8 cellular contexts compared by ENCODE assay signal in genomic region chr7:143900230-143900766, GRCh38. TPM values are rescaled to one million over a fixed set of nuclear protein-coding genes. Genes with fewer than 3 reads are reported as not detected.
A peak's percentile ranks its signal among the peaks of the same experiment; 100 is the strongest.
DNase-seq lines count a peak whose midpoint lies in the region; ATAC-seq and TF ChIP-seq lines count a peak whose summit lies in the region.

No MANE protein-coding gene starts in this region.

- H3K4me3 Mint-ChIP-seq in CD4-positive, CD25-positive, alpha-beta regulatory T cell = peak overlapping the region; percentile 91 to 97 (median 95)
- H3K4me3 Mint-ChIP-seq in chondrocyte (ENCODE audit: unreplicated experiment) = peak overlapping the region; percentile 95
- peak overlapping the region; percentile 91 to 98 (median 96) for H3K4me3 Mint-ChIP-seq in naive thymus-derived CD4-positive, alpha-beta T cell
- H3K4me3 Mint-ChIP-seq in CD14-positive monocyte = no peak overlapping the region

- intact Hi-C loops in naive thymus-derived CD4-positive, alpha-beta T cell (cut with micrococcal nuclease) = loop anchor here in 1 of 2 donors (1.0 kb wide), 1 partner anchor 8 kb away; no protein-coding TSS in a partner anchor
- intact Hi-C loops in CD14-positive monocyte (cut with micrococcal nuclease) = loop anchor here in 1 of 2 donors (10.0 kb wide), 1 partner anchor 55 kb away; no protein-coding TSS in a partner anchor

- H3K4me3 ChIP-seq in CD4-positive, CD25-positive, alpha-beta regulatory T cell (ENCODE audit: low read depth, low read length) = no peak overlapping the region
- H3K4me3 ChIP-seq in MG63 = peak overlapping the region; percentile 80
- no peak overlapping the region for H3K4me3 ChIP-seq in naive thymus-derived CD4-positive, alpha-beta T cell (ENCODE audit: low read length)

- no peaks in the 10 kb centered on the region for H3K36me3 Mint-ChIP-seq in CD4-positive, CD25-positive, alpha-beta regulatory T cell
- H3K36me3 Mint-ChIP-seq in chondrocyte (ENCODE audit: low read depth) = no peaks in the 10 kb centered on the region
- peaks cover 0 to 3% (median 0%) of the 10 kb centered on the region in 5 donors for H3K36me3 Mint-ChIP-seq in naive thymus-derived CD4-positive, alpha-beta T cell
- H3K36me3 Mint-ChIP-seq in CD14-positive monocyte = no peaks in the 10 kb centered on the region

- H3K9me3 ChIP-seq in CD4-positive, CD25-positive, alpha-beta regulatory T cell (ENCODE audit: control insufficient read depth in 2 of 2, low read length in 2 of 2) = no peaks in the 10 kb centered on the region
- H3K9me3 ChIP-seq in MG63 = peaks cover 8% of the 10 kb centered on the region; the same call in 1 of the 2 replicates
- no peaks in the 10 kb centered on the region for H3K9me3 ChIP-seq in naive thymus-derived CD4-positive, alpha-beta T cell (ENCODE audit: control insufficient read depth in 2 of 3, low read length in 3 of 3)

- peak overlapping the region; percentile 16 for H3K27ac ChIP-seq in CD4-positive, CD25-positive, alpha-beta regulatory T cell (ENCODE audit: insufficient read depth, low read length, poor library complexity, severe bottlenecking)
- H3K27ac ChIP-seq in naive thymus-derived CD4-positive, alpha-beta T cell (ENCODE audit: low read depth, low read length) = no peak overlapping the region

- TF ChIP-seq CTCF in chondrocyte (IDR thresholded peaks at IDR 0.05) (no peak), CD14-positive monocyte (IDR thresholded peaks at IDR 0.05) (no peak)

- H3K27me3 Mint-ChIP-seq in CD4-positive, CD25-positive, alpha-beta regulatory T cell = no peaks in the 10 kb centered on the region
- H3K27me3 Mint-ChIP-seq in chondrocyte (ENCODE audit: low read depth) (no peaks in the 10 kb centered on the region), CD14-positive monocyte (ENCODE audit: low read depth in 3 of 3) (peaks cover 1 to 7% (median 3%) of the 10 kb centered on the region in 3 donors)
- H3K27me3 Mint-ChIP-seq in naive thymus-derived CD4-positive, alpha-beta T cell = no peaks in the 10 kb centered on the region

- H3K9me3 Mint-ChIP-seq in CD4-positive, CD25-positive, alpha-beta regulatory T cell = peaks cover 0 to 2% (median 0%) of the 10 kb centered on the region in 7 donors
- H3K9me3 Mint-ChIP-seq in chondrocyte (ENCODE audit: low read depth) = no peaks in the 10 kb centered on the region
- no peaks in the 10 kb centered on the region for H3K9me3 Mint-ChIP-seq in naive thymus-derived CD4-positive, alpha-beta T cell
- H3K9me3 Mint-ChIP-seq in CD14-positive monocyte = peaks cover 0 to 2% (median 0%) of the 10 kb centered on the region in 7 donors

- CTCF ChIA-PET in naive thymus-derived CD4-positive, alpha-beta T cell (lab: Charles Lee) = interaction anchor here (1.4 to 3.6 kb wide), 2 partner anchors 10 to 227 kb away, joined by 4 to 25 read pairs; no protein-coding TSS in a partner anchor

- H3K27ac Mint-ChIP-seq in CD4-positive, CD25-positive, alpha-beta regulatory T cell = peak overlapping the region in 2 of 3 donors; percentile 71 to 95
- H3K27ac Mint-ChIP-seq in chondrocyte (ENCODE audit: unreplicated experiment) (peak overlapping the region; percentile 96), CD14-positive monocyte (peak overlapping the region in 1 of 7 donors; percentile 57)
- H3K27ac Mint-ChIP-seq in naive thymus-derived CD4-positive, alpha-beta T cell = peak overlapping the region in 5 of 9 donors; percentile 7 to 89 (median 79)

- no peaks in the 10 kb centered on the region for H3K36me3 ChIP-seq in CD4-positive, CD25-positive, alpha-beta regulatory T cell (ENCODE audit: control insufficient read depth, insufficient read depth, low read length)
- peaks cover 30% of the 10 kb centered on the region for H3K36me3 ChIP-seq in MG63
- H3K36me3 ChIP-seq in naive thymus-derived CD4-positive, alpha-beta T cell (ENCODE audit: control insufficient read depth in 2 of 3, insufficient read depth in 3 of 3, low read length in 3 of 3) = peaks cover 0 to 4% (median 0%) of the 10 kb centered on the region in 3 experiments

- ATAC-seq in CD4-positive, CD25-positive, alpha-beta regulatory T cell (ENCODE audit: low read depth in 2 of 2) = no peak
- ATAC-seq in naive thymus-derived CD4-positive, alpha-beta T cell = no peak
- ATAC-seq in GM19452 (IDR thresholded peaks at IDR 0.05; ENCODE audit: unreplicated experiment) = no peak
- no peak for ATAC-seq in HG02870 (IDR thresholded peaks at IDR 0.05; ENCODE audit: unreplicated experiment)

- no peaks in the 10 kb centered on the region for H3K27me3 ChIP-seq in CD4-positive, CD25-positive, alpha-beta regulatory T cell (ENCODE audit: control insufficient read depth, insufficient read depth, low read length)
- no peaks in the 10 kb centered on the region for H3K27me3 ChIP-seq in MG63
- no peaks in the 10 kb centered on the region for H3K27me3 ChIP-seq in naive thymus-derived CD4-positive, alpha-beta T cell (ENCODE audit: control insufficient read depth in 2 of 2, insufficient read depth in 2 of 2, low read length in 2 of 2)

- peaks cover 16% of the 10 kb centered on the region for H3K4me1 ChIP-seq in CD4-positive, CD25-positive, alpha-beta regulatory T cell (ENCODE audit: control insufficient read depth, insufficient read depth, low read length, poor library complexity, severe bottlenecking)
- peaks cover 4 to 10% of the 10 kb centered on the region in 2 donors for H3K4me1 ChIP-seq in naive thymus-derived CD4-positive, alpha-beta T cell (ENCODE audit: control insufficient read depth in 2 of 2, insufficient read depth in 2 of 2, low read length in 2 of 2)

- H3K4me1 Mint-ChIP-seq in CD4-positive, CD25-positive, alpha-beta regulatory T cell = peaks cover 18 to 48% (median 29%) of the 10 kb centered on the region in 4 donors
- H3K4me1 Mint-ChIP-seq in chondrocyte (ENCODE audit: low read depth) = peaks cover 35% of the 10 kb centered on the region
- H3K4me1 Mint-ChIP-seq in naive thymus-derived CD4-positive, alpha-beta T cell = peaks cover 10 to 55% (median 42%) of the 10 kb centered on the region in 7 donors
- H3K4me1 Mint-ChIP-seq in CD14-positive monocyte = peaks cover 22% of the 10 kb centered on the region

- POLR2A ChIA-PET in naive thymus-derived CD4-positive, alpha-beta T cell (lab: Charles Lee) = interaction anchor here (0.6 kb wide), 2 partner anchors 41 to 54 kb away, joined by 3 to 4 read pairs; no protein-coding TSS in a partner anchor

- no peak for DNase-seq in CD4-positive, CD25-positive, alpha-beta regulatory T cell
- DNase-seq in MG63 = peak; percentile 45
- no peak for DNase-seq in chondrocyte (ENCODE audit: low spot score)
- no peak for DNase-seq in naive thymus-derived CD4-positive, alpha-beta T cell
- no peak for DNase-seq in CD14-positive monocyte (ENCODE audit: low spot score)
- no peak for DNase-seq in COLO829 (ENCODE audit: low spot score)

RNA-seq across cellular contexts. Expression of gene TCAF1, which starts 1.7 kb away (rescaled TPM):
- total RNA-seq in CD4-positive, CD25-positive, alpha-beta regulatory T cell = 9.6 TPM
- polyA plus RNA-seq in CD4-positive, CD25-positive, alpha-beta regulatory T cell = 10 to 100 TPM in 2 of 4 donors, 1 to 10 TPM in 2; 5.6 to 13.0 (median 9.3) TPM
- 42.0 and 64.5 TPM in 2 replicates for total RNA-seq in MG63 (2014; rRNA removed; shearing (Covaris generic); ENCODE audit: low replicate concordance)
- 106 to 127 TPM (median 109 TPM) in 3 replicates for total RNA-seq in chondrocyte
- 10 to 100 TPM; 10.5 to 19.4 (median 13.8) TPM for total RNA-seq in naive thymus-derived CD4-positive, alpha-beta T cell
- polyA plus RNA-seq in naive thymus-derived CD4-positive, alpha-beta T cell = 1 to 10 TPM; 6.8 to 8.6 TPM
- 1 to 10 TPM; 1.8 to 3.3 TPM for polyA plus RNA-seq in CD14-positive monocyte

RNA-seq across cellular contexts. Expression of gene OR2F2, which starts 34.7 kb away (rescaled TPM):
- total RNA-seq in CD4-positive, CD25-positive, alpha-beta regulatory T cell = not detected
- not detected for polyA plus RNA-seq in CD4-positive, CD25-positive, alpha-beta regulatory T cell
- not detected in 2 replicates for total RNA-seq in MG63 (2014; rRNA removed; shearing (Covaris generic); ENCODE audit: low replicate concordance)
- total RNA-seq in chondrocyte = not detected in 3 replicates
- not detected for total RNA-seq in naive thymus-derived CD4-positive, alpha-beta T cell
- not detected for polyA plus RNA-seq in naive thymus-derived CD4-positive, alpha-beta T cell
- not detected for polyA plus RNA-seq in CD14-positive monocyte

RNA-seq across cellular contexts. Expression of gene OR2F1, which starts 54.3 kb away (rescaled TPM):
- total RNA-seq in CD4-positive, CD25-positive, alpha-beta regulatory T cell = not detected
- not detected for polyA plus RNA-seq in CD4-positive, CD25-positive, alpha-beta regulatory T cell
- 0.49 TPM in 1 of 2 replicates, not detected in the other for total RNA-seq in MG63 (2014; rRNA removed; shearing (Covaris generic); ENCODE audit: low replicate concordance)
- total RNA-seq in chondrocyte = not detected in 3 replicates
- not detected for total RNA-seq in naive thymus-derived CD4-positive, alpha-beta T cell
- polyA plus RNA-seq in naive thymus-derived CD4-positive, alpha-beta T cell = not detected
- not detected for polyA plus RNA-seq in CD14-positive monocyte

Comparison
In these comparisons a context has a peak if more than half of its experiments do, and no peak if none do; other contexts are left out.
1. H3K4me3 Mint-ChIP-seq: peak in CD4-positive, CD25-positive, alpha-beta regulatory T cell (4 of 4), chondrocyte (single experiment) and naive thymus-derived CD4-positive, alpha-beta T cell (10 of 10); none in CD14-positive monocyte (0 of 2).